8 cellular contexts compared by ENCODE assay signal in the genomic region with DNA sequence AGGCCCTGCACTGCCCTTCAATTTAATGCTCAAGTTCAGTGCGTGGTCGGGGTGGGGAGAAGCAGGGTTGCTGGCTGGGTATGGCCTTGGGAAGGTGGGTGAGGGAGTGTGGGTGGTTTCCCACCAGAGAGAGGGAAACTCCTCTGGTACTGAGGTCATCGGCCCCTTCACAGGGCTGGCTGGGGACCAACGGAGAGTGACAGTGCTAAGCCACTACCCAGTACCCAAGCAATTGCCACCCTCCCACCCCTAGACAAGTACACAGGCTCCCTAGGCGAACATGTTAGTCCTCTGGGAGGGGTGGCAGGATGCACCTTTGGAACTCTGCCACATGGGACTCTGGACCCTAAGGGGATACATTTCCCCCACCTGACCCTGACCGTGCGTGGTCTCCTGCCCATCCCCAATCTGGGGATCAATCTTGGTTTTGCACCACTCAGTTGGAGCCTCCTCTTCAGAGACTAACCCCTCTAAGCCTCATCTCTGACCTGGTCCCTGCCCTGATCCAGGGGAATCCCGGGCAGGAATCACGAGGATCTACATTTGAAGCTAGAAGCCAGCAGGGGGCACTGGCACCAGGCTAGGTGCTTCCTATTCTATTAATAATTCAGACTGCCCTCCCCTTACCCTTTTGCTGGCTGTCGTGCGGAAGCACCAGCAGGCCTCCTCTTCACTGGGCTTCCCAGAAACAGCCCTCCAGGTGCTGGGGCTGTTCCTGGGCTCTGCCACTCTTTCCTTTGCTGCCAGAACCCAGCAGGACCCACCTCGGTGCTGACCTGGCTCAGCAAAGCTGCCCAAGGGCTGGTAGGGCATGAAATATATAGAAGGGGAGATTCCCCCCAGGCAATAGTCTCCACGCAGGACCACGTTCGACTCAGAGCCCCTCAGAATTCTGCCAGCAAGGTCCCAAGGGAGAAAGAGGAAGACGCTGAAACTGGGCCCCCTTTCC.
A peak's percentile ranks its signal among the peaks of the same experiment; 100 is the strongest.
DNase-seq lines count a peak whose midpoint lies in the region; ATAC-seq, FAIRE-seq and TF ChIP-seq lines count a peak whose summit lies in the region.

No MANE protein-coding gene starts in this region.

- no peak for TF ChIP-seq EP300 in A549 (IDR thresholded peaks at IDR 0.05)

- H2AFZ ChIP-seq in GM23338, result 0 out of 2 replicates have a peak overlapping the region, but pooled peaks have one; percentile 63

- WGBS in A549 (ENCODE audit: missing lambda C conversion rate), result 54% methylated on average over 15 of the region's 16 CpGs

- H3K9me3 Mint-ChIP-seq in GM23338, result no peaks in the 10 kb centered on the region
- no peaks in the 10 kb centered on the region for H3K9me3 Mint-ChIP-seq in CD8-positive, alpha-beta T cell

- H3K36me3 ChIP-seq in GM23338 (ENCODE audit: insufficient read depth), result no peaks in the 10 kb centered on the region
- no peaks in the 10 kb centered on the region for H3K36me3 ChIP-seq in CD8-positive, alpha-beta T cell (ENCODE audit: insufficient read depth, low read length)

- H3K27ac Mint-ChIP-seq in GM23338, result no peak overlapping the region
- H3K27ac Mint-ChIP-seq in CD8-positive, alpha-beta T cell, result no peak overlapping the region

- no peak overlapping the region for H3K4me3 ChIP-seq in A549
- H3K4me3 ChIP-seq in GM23338, result no peak overlapping the region
- no peak overlapping the region for H3K4me3 ChIP-seq in CD8-positive, alpha-beta T cell (ENCODE audit: low read depth, low read length)

- DNase-seq in A549 (ENCODE audit: low read depth in 1 of 2, low spot score in 1 of 2), result peak; percentile 53 to 68
- peak; percentile 80 for DNase-seq in GM23338 (ENCODE audit: low spot score)
- DNase-seq in SHP77 treated with DMSO at 0.1 percent for 48 hours (lab: John Stamatoyannopoulos, UW), result peak; percentile 15
- DNase-seq in hepatic stellate cell (ENCODE audit: low spot score), result peak; percentile 56
- DNase-seq in CD8-positive, alpha-beta T cell, result no peak
- DNase-seq in GM13976 (ENCODE audit: low spot score), result no peak
- DNase-seq in stimulated activated CD4-positive, alpha-beta T cell treated with anti-CD3 and anti-CD28 coated beads, Interleukin-2, amount 100 ng/mL, for 48 hours, result no peak

- peaks cover 7% of the 10 kb centered on the region for H3K27me3 Mint-ChIP-seq in GM23338 (ENCODE audit: insufficient read depth, low read depth, poor library complexity)
- H3K27me3 Mint-ChIP-seq in CD8-positive, alpha-beta T cell (ENCODE audit: low read depth), result no peaks in the 10 kb centered on the region

- CTCF ChIA-PET in A549 (lab: Yijun Ruan, JAX), result interaction anchor here (1.2 to 2.2 kb wide), 7 partner anchors 11 to 417 kb away, joined by 3 to 11 read pairs (median 5); no protein-coding TSS in a partner anchor
- CTCF ChIA-PET in CD8-positive, alpha-beta T cell (lab: Charles Lee), result no interaction called here

- H3K4me2 ChIP-seq in A549 (0 out of 3 replicates have a peak overlapping the region, but pooled peaks have one; percentile 8), GM23338 (peak overlapping the region; percentile 35)

- POLR2A ChIA-PET in A549 (lab: Yijun Ruan, JAX), result no interaction called here
- POLR2A ChIA-PET in CD8-positive, alpha-beta T cell (lab: Charles Lee), result no interaction called here

- H3K27me3 ChIP-seq in GM23338 (ENCODE audit: insufficient read depth), result no peaks in the 10 kb centered on the region
- H3K27me3 ChIP-seq in CD8-positive, alpha-beta T cell (ENCODE audit: insufficient read depth, low read length), result no peaks in the 10 kb centered on the region

- in situ Hi-C loops in GM13976 (cut with MboI; ENCODE audit: low sequenced_read_pairs, unreplicated experiment), result no loop called here

- peaks cover 47% of the 10 kb centered on the region for H3K4me1 Mint-ChIP-seq in GM23338
- no peaks in the 10 kb centered on the region for H3K4me1 Mint-ChIP-seq in CD8-positive, alpha-beta T cell (ENCODE audit: low read depth)

- H3K9me3 ChIP-seq in A549, result no peaks in the 10 kb centered on the region
- H3K9me3 ChIP-seq in CD8-positive, alpha-beta T cell (ENCODE audit: low read length), result no peaks in the 10 kb centered on the region

- no peaks in the 10 kb centered on the region for H3F3A ChIP-seq in GM23338 (replicated peaks; ENCODE audit: low read depth)

- no peak for TF ChIP-seq POLR2A in A549 (IDR thresholded peaks at IDR 0.05; ENCODE audit: low read length)

- H3K27ac ChIP-seq in A549, result peak overlapping the region; percentile 34 to 78; a peak in 4 of 6 replicates
- H3K27ac ChIP-seq in GM23338 (ENCODE audit: low read depth), result no peak overlapping the region
- H3K27ac ChIP-seq in CD8-positive, alpha-beta T cell (ENCODE audit: low read depth, low read length), result no peak overlapping the region

- intact Hi-C loops in CD8-positive, alpha-beta T cell (cut with DNase I, micrococcal nuclease), result no loop called here

- H3K79me2 ChIP-seq in GM23338 (replicated peaks; ENCODE audit: insufficient read depth), result no peaks in the 10 kb centered on the region

- ATAC-seq in A549 (peak; percentile 75 to 93), GM23338 (peak; percentile 73), GM21619 (IDR thresholded peaks at IDR 0.05; ENCODE audit: unreplicated experiment) (no peak)
- ATAC-seq in CD8-positive, alpha-beta T cell, result no peak

- TF ChIP-seq CTCF in A549 (IDR thresholded peaks at IDR 0.05) (peak; percentile 51), GM23338 (conservative IDR thresholded peaks at IDR 0.05; ENCODE audit: low read depth in 2 of 2) (peak; percentile 57 to 69), GM13976 (IDR thresholded peaks at IDR 0.05; ENCODE audit: borderline replicate concordance, control extremely low read depth, extremely low read depth, insufficient read depth, missing control alignments) (no peak)
- TF ChIP-seq CTCF in CD8-positive, alpha-beta T cell (IDR thresholded peaks at IDR 0.05), result no peak

- H3K36me3 Mint-ChIP-seq in GM23338 (ENCODE audit: low read depth), result no peaks in the 10 kb centered on the region
- H3K36me3 Mint-ChIP-seq in CD8-positive, alpha-beta T cell, result no peaks in the 10 kb centered on the region

- peaks cover 23% of the 10 kb centered on the region for H3K4me1 ChIP-seq in A549
- peaks cover 24% of the 10 kb centered on the region for H3K4me1 ChIP-seq in GM23338 (ENCODE audit: insufficient read depth)
- no peaks in the 10 kb centered on the region for H3K4me1 ChIP-seq in CD8-positive, alpha-beta T cell (ENCODE audit: insufficient read depth, low read length)

- H3K9me2 ChIP-seq in GM23338 (ENCODE audit: insufficient read depth), result no peaks in the 10 kb centered on the region

- no peaks in the 10 kb centered on the region for H4K20me1 ChIP-seq in GM23338 (replicated peaks; ENCODE audit: insufficient read depth)

- no peak for FAIRE-seq in A549 (lab: Jason Lieb, UNC)

- no peak overlapping the region for H3K4me3 Mint-ChIP-seq in GM23338
- H3K4me3 Mint-ChIP-seq in CD8-positive, alpha-beta T cell, result no peak overlapping the region

- TF ChIP-seq RAD21 in A549 (conservative IDR thresholded peaks at IDR 0.05 in 1 of 2, IDR thresholded peaks at IDR 0.05 in 1 of 2), result peak; percentile 62 to 66

TF ChIP-seq in A549, 52 proteins besides CTCF, POLR2A, EP300 and RAD21:
- TF ChIP-seq SMC3 (IDR thresholded peaks at IDR 0.05) (peak; percentile 71), FOSB (CRISPR knock-in tag; IDR thresholded peaks at IDR 0.05) (no peak)
TF ChIP-seq in A549: peak in this region for 1.

TF ChIP-seq in GM23338, 12 proteins besides CTCF, POLR2A, EP300 and RAD21 (continues in another document):
- TF ChIP-seq NANOG (IDR thresholded peaks at IDR 0.05; ENCODE audit: borderline replicate concordance) (no peak), JUNB (IDR thresholded peaks at IDR 0.05; ENCODE audit: unreplicated experiment) (no peak)

Comparison
In these comparisons a context has a peak if more than half of its experiments do, and no peak if none do; other contexts are left out.
1. ATAC-seq: peak in A549 (2 of 2) and GM23338 (single experiment); none in CD8-positive, alpha-beta T cell (single experiment) and GM21619 (single experiment).
2. DNase-seq: peak in A549 (2 of 2), GM23338 (single experiment), SHP77 treated with DMSO at 0.1 percent for 48 hours (single experiment) and hepatic stellate cell (single experiment); none in CD8-positive, alpha-beta T cell (0 of 7), GM13976 (single experiment) and stimulated activated CD4-positive, alpha-beta T cell treated with anti-CD3 and anti-CD28 coated beads, Interleukin-2, amount 100 ng/mL, for 48 hours (0 of 2).
3. H3K27ac ChIP-seq: peak in A549 (2 of 2); none in GM23338 (single experiment) and CD8-positive, alpha-beta T cell (single experiment).
4. CTCF ChIP-seq: peak in A549 (single experiment) and GM23338 (2 of 2); none in CD8-positive, alpha-beta T cell (single experiment) and GM13976 (single experiment).